Comparison of ENCODE assay signal across 1 cellular context in the genomic region with DNA sequence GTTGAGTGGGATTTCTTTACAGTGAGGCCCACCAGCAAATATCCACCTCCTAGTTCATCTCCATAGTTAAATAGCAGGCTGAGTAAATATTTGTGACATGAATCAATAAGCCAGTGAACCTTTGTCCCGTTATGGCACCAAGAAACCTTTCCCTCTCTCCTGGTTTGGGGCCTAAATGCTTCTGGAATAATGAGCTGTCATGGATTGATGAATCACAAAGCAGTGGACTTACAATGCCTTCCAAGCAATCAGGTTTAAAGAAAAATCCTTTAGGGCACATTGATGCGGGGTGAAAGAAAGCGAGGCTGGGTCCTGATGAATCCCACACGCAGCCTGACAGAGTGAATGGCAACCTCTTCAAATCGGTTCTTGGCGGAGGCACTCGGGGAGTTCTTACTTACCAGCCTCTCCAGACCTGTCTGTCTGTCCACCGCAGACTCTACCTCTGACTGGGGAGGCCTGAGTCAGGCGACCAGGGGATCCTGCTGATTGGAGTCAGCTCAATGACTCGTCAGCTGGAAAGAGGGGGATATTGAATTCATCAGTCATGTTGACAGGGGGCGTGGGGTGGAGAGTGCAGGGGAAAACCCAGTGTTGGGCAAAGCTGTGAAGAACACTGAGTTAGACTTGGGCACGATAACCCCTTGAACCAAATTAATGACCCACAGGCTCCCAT.
TF ChIP-seq lines count a peak whose summit lies in the region.

No MANE protein-coding gene starts in this region.

TF ChIP-seq in HepG2, 621 proteins besides CTCF, POLR2A, EP300 and RAD21 (continued from another document and continues in another):
- TF ChIP-seq, protein P1, sequence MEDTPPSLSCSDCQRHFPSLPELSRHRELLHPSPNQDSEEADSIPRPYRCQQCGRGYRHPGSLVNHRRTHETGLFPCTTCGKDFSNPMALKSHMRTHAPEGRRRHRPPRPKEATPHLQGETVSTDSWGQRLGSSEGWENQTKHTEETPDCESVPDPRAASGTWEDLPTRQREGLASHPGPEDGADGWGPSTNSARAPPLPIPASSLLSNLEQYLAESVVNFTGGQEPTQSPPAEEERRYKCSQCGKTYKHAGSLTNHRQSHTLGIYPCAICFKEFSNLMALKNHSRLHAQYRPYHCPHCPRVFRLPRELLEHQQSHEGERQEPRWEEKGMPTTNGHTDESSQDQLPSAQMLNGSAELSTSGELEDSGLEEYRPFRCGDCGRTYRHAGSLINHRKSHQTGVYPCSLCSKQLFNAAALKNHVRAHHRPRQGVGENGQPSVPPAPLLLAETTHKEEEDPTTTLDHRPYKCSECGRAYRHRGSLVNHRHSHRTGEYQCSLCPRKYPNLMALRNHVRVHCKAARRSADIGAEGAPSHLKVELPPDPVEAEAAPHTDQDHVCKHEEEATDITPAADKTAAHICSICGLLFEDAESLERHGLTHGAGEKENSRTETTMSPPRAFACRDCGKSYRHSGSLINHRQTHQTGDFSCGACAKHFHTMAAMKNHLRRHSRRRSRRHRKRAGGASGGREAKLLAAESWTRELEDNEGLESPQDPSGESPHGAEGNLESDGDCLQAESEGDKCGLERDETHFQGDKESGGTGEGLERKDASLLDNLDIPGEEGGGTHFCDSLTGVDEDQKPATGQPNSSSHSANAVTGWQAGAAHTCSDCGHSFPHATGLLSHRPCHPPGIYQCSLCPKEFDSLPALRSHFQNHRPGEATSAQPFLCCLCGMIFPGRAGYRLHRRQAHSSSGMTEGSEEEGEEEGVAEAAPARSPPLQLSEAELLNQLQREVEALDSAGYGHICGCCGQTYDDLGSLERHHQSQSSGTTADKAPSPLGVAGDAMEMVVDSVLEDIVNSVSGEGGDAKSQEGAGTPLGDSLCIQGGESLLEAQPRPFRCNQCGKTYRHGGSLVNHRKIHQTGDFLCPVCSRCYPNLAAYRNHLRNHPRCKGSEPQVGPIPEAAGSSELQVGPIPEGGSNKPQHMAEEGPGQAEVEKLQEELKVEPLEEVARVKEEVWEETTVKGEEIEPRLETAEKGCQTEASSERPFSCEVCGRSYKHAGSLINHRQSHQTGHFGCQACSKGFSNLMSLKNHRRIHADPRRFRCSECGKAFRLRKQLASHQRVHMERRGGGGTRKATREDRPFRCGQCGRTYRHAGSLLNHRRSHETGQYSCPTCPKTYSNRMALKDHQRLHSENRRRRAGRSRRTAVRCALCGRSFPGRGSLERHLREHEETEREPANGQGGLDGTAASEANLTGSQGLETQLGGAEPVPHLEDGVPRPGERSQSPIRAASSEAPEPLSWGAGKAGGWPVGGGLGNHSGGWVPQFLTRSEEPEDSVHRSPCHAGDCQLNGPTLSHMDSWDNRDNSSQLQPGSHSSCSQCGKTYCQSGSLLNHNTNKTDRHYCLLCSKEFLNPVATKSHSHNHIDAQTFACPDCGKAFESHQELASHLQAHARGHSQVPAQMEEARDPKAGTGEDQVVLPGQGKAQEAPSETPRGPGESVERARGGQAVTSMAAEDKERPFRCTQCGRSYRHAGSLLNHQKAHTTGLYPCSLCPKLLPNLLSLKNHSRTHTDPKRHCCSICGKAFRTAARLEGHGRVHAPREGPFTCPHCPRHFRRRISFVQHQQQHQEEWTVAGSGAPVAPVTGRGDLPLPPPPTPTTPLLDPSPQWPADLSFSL (CRISPR knock-in tag; IDR thresholded peaks at IDR 0.05): no peak
- TF ChIP-seq ZSCAN9 (CRISPR knock-in tag; IDR thresholded peaks at IDR 0.05; ENCODE audit: borderline replicate concordance): no peak
- 0 out of 2 replicates have a peak, but pooled peaks have one; percentile 53 for TF ChIP-seq SMAD3 (CRISPR knock-in tag; IDR thresholded peaks at IDR 0.05)
- peak; percentile 43; the same call in 1 of the 2 replicates for TF ChIP-seq DNMT3B (CRISPR knock-in tag; conservative IDR thresholded peaks at IDR 0.05)
- TF ChIP-seq, protein P2, sequence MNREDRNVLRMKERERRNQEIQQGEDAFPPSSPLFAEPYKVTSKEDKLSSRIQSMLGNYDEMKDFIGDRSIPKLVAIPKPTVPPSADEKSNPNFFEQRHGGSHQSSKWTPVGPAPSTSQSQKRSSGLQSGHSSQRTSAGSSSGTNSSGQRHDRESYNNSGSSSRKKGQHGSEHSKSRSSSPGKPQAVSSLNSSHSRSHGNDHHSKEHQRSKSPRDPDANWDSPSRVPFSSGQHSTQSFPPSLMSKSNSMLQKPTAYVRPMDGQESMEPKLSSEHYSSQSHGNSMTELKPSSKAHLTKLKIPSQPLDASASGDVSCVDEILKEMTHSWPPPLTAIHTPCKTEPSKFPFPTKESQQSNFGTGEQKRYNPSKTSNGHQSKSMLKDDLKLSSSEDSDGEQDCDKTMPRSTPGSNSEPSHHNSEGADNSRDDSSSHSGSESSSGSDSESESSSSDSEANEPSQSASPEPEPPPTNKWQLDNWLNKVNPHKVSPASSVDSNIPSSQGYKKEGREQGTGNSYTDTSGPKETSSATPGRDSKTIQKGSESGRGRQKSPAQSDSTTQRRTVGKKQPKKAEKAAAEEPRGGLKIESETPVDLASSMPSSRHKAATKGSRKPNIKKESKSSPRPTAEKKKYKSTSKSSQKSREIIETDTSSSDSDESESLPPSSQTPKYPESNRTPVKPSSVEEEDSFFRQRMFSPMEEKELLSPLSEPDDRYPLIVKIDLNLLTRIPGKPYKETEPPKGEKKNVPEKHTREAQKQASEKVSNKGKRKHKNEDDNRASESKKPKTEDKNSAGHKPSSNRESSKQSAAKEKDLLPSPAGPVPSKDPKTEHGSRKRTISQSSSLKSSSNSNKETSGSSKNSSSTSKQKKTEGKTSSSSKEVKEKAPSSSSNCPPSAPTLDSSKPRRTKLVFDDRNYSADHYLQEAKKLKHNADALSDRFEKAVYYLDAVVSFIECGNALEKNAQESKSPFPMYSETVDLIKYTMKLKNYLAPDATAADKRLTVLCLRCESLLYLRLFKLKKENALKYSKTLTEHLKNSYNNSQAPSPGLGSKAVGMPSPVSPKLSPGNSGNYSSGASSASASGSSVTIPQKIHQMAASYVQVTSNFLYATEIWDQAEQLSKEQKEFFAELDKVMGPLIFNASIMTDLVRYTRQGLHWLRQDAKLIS (CRISPR knock-in tag; IDR thresholded peaks at IDR 0.05): no peak
- TF ChIP-seq, protein P3, sequence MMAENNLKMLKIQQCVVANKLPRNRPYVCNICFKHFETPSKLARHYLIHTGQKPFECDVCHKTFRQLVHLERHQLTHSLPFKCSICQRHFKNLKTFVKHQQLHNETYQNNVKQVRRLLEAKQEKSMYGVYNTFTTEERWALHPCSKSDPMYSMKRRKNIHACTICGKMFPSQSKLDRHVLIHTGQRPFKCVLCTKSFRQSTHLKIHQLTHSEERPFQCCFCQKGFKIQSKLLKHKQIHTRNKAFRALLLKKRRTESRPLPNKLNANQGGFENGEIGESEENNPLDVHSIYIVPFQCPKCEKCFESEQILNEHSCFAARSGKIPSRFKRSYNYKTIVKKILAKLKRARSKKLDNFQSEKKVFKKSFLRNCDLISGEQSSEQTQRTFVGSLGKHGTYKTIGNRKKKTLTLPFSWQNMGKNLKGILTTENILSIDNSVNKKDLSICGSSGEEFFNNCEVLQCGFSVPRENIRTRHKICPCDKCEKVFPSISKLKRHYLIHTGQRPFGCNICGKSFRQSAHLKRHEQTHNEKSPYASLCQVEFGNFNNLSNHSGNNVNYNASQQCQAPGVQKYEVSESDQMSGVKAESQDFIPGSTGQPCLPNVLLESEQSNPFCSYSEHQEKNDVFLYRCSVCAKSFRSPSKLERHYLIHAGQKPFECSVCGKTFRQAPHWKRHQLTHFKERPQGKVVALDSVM (CRISPR knock-in tag; IDR thresholded peaks at IDR 0.05): peak; percentile 19; the same call in 1 of the 2 replicates
- peak in 1 of 2 experiments; percentile 76; a peak in 3 of 4 replicates for TF ChIP-seq NR2F1 (CRISPR knock-in tag; IDR thresholded peaks at IDR 0.05)
- TF ChIP-seq, protein P4, sequence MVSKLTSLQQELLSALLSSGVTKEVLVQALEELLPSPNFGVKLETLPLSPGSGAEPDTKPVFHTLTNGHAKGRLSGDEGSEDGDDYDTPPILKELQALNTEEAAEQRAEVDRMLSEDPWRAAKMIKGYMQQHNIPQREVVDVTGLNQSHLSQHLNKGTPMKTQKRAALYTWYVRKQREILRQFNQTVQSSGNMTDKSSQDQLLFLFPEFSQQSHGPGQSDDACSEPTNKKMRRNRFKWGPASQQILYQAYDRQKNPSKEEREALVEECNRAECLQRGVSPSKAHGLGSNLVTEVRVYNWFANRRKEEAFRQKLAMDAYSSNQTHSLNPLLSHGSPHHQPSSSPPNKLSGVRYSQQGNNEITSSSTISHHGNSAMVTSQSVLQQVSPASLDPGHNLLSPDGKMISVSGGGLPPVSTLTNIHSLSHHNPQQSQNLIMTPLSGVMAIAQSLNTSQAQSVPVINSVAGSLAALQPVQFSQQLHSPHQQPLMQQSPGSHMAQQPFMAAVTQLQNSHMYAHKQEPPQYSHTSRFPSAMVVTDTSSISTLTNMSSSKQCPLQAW (CRISPR knock-in tag; IDR thresholded peaks at IDR 0.05): peak; percentile 64; the same call in 1 of the 2 replicates
- no peak for TF ChIP-seq NPAS2 (CRISPR knock-in tag; IDR thresholded peaks at IDR 0.05; ENCODE audit: borderline replicate concordance)
- no peak for TF ChIP-seq ZNF550 (CRISPR knock-in tag; IDR thresholded peaks at IDR 0.05; ENCODE audit: borderline replicate concordance)
- TF ChIP-seq EHMT2 (IDR thresholded peaks at IDR 0.05; ENCODE audit: borderline replicate concordance, low read depth, low read length): no peak; the same call in 1 of the 2 replicates
- TF ChIP-seq ARHGAP35 (CRISPR knock-in tag; IDR thresholded peaks at IDR 0.05; ENCODE audit: borderline replicate concordance): no peak
- TF ChIP-seq KAT8 (CRISPR knock-in tag; IDR thresholded peaks at IDR 0.05): no peak
- peak; percentile 90 for TF ChIP-seq PITX1 (CRISPR knock-in tag; IDR thresholded peaks at IDR 0.05)
- peak; percentile 68; the same call in 1 of the 2 replicates for TF ChIP-seq HMG20A (CRISPR knock-in tag; IDR thresholded peaks at IDR 0.05; ENCODE audit: borderline replicate concordance)
- no peak; the same call in 1 of the 2 replicates for TF ChIP-seq REPIN1 (CRISPR knock-in tag; IDR thresholded peaks at IDR 0.05; ENCODE audit: borderline replicate concordance, low read depth)
- TF ChIP-seq MTA1 (CRISPR knock-in tag; IDR thresholded peaks at IDR 0.05; ENCODE audit: borderline replicate concordance): no peak
- TF ChIP-seq ELF4 (CRISPR knock-in tag; IDR thresholded peaks at IDR 0.05; ENCODE audit: borderline replicate concordance): no peak
- no peak for TF ChIP-seq MBNL3 (CRISPR knock-in tag; conservative IDR thresholded peaks at IDR 0.05)
- peak; percentile 36; the same call in 1 of the 2 replicates for TF ChIP-seq HHEX (CRISPR knock-in tag; IDR thresholded peaks at IDR 0.05)
- TF ChIP-seq, protein P5, sequence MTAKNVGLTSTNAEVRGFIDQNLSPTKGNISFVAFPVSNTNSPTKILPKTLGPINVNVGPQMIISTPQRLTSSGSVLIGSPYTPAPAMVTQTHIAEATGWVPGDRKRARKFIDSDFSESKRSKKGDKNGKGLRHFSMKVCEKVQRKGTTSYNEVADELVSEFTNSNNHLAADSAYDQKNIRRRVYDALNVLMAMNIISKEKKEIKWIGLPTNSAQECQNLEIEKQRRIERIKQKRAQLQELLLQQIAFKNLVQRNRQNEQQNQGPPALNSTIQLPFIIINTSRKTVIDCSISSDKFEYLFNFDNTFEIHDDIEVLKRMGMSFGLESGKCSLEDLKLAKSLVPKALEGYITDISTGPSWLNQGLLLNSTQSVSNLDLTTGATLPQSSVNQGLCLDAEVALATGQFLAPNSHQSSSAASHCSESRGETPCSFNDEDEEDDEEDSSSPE (CRISPR knock-in tag; IDR thresholded peaks at IDR 0.05): no peak
- TF ChIP-seq, protein P6, sequence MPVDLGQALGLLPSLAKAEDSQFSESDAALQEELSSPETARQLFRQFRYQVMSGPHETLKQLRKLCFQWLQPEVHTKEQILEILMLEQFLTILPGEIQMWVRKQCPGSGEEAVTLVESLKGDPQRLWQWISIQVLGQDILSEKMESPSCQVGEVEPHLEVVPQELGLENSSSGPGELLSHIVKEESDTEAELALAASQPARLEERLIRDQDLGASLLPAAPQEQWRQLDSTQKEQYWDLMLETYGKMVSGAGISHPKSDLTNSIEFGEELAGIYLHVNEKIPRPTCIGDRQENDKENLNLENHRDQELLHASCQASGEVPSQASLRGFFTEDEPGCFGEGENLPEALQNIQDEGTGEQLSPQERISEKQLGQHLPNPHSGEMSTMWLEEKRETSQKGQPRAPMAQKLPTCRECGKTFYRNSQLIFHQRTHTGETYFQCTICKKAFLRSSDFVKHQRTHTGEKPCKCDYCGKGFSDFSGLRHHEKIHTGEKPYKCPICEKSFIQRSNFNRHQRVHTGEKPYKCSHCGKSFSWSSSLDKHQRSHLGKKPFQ (CRISPR knock-in tag; IDR thresholded peaks at IDR 0.05; ENCODE audit: insufficient replicate concordance): peak; percentile 36
- peak; percentile 85 for TF ChIP-seq RARA (CRISPR knock-in tag; IDR thresholded peaks at IDR 0.05)
- TF ChIP-seq, protein P7, sequence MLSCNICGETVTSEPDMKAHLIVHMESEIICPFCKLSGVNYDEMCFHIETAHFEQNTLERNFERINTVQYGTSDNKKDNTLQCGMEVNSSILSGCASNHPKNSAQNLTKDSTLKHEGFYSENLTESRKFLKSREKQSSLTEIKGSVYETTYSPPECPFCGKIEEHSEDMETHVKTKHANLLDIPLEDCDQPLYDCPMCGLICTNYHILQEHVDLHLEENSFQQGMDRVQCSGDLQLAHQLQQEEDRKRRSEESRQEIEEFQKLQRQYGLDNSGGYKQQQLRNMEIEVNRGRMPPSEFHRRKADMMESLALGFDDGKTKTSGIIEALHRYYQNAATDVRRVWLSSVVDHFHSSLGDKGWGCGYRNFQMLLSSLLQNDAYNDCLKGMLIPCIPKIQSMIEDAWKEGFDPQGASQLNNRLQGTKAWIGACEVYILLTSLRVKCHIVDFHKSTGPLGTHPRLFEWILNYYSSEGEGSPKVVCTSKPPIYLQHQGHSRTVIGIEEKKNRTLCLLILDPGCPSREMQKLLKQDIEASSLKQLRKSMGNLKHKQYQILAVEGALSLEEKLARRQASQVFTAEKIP (CRISPR knock-in tag; IDR thresholded peaks at IDR 0.05; ENCODE audit: borderline replicate concordance): no peak
- TF ChIP-seq NR2F6 (IDR thresholded peaks at IDR 0.05): peak; percentile 73
- TF ChIP-seq NR2F6 (CRISPR knock-in tag; IDR thresholded peaks at IDR 0.05): peak; percentile 72
- TF ChIP-seq SOX13 (IDR thresholded peaks at IDR 0.05): peak; percentile 60
- peak in 1 of 2 experiments; percentile 79; a peak in 2 of 4 replicates for TF ChIP-seq SOX13 (CRISPR knock-in tag; conservative IDR thresholded peaks at IDR 0.05 in 1 of 2, IDR thresholded peaks at IDR 0.05 in 1 of 2)
- no peak for TF ChIP-seq CREB1 (IDR thresholded peaks at IDR 0.05)
- peak; percentile 84 for TF ChIP-seq CREB1 (CRISPR knock-in tag; IDR thresholded peaks at IDR 0.05)
- no peak for TF ChIP-seq IKZF1 (IDR thresholded peaks at IDR 0.05)
- TF ChIP-seq, protein P8, sequence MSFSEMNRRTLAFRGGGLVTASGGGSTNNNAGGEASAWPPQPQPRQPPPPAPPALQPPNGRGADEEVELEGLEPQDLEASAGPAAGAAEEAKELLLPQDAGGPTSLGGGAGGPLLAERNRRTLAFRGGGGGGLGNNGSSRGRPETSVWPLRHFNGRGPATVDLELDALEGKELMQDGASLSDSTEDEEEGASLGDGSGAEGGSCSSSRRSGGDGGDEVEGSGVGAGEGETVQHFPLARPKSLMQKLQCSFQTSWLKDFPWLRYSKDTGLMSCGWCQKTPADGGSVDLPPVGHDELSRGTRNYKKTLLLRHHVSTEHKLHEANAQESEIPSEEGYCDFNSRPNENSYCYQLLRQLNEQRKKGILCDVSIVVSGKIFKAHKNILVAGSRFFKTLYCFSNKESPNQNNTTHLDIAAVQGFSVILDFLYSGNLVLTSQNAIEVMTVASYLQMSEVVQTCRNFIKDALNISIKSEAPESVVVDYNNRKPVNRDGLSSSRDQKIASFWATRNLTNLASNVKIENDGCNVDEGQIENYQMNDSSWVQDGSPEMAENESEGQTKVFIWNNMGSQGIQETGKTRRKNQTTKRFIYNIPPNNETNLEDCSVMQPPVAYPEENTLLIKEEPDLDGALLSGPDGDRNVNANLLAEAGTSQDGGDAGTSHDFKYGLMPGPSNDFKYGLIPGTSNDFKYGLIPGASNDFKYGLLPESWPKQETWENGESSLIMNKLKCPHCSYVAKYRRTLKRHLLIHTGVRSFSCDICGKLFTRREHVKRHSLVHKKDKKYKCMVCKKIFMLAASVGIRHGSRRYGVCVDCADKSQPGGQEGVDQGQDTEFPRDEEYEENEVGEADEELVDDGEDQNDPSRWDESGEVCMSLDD (CRISPR knock-in tag; IDR thresholded peaks at IDR 0.05; ENCODE audit: borderline replicate concordance): no peak
